Comparison of ENCODE assay signal across 8 cellular contexts in the genomic region with DNA sequence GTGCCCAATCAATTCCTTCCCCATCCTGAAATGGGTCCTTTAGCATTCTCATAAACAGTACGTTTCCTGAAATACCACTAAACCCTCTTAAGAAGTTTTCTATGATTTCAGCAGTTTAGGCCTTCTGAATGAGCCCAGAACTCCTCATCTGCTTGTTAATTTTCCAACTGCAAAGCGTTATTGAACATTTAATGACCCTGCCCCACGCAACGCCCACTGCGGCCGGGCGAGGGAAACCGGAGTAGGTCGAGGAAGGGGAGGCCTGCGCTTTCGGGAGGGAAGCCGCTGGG. TPM values are rescaled to one million over a fixed set of nuclear protein-coding genes. Genes with fewer than 3 reads are reported as not detected.
DNase-seq lines count a peak whose midpoint lies in the region; ATAC-seq lines count a peak whose summit lies in the region.

No MANE protein-coding gene starts in this region.

- peak overlapping the region; percentile 97 for H3K27ac Mint-ChIP-seq in stimulated activated naive CD8-positive, alpha-beta T cell treated with anti-CD3 and anti-CD28 coated beads, Interleukin-15, Interleukin-2, amounts not matched to agents 100 ng/mL and 50 ng/mL, for 24 hours

- H3K4me3 ChIP-seq in mononuclear cell (ENCODE audit: low read length), result peak overlapping the region; percentile 92

- peaks cover 31% of the 10 kb centered on the region for H3K4me1 Mint-ChIP-seq in stimulated activated naive CD8-positive, alpha-beta T cell treated with anti-CD3 and anti-CD28 coated beads, Interleukin-15, Interleukin-2, amounts not matched to agents 100 ng/mL and 50 ng/mL, for 24 hours (ENCODE audit: low read depth)

- peaks cover 4% of the 10 kb centered on the region for H3K36me3 Mint-ChIP-seq in stimulated activated naive CD8-positive, alpha-beta T cell treated with anti-CD3 and anti-CD28 coated beads, Interleukin-15, Interleukin-2, amounts not matched to agents 100 ng/mL and 50 ng/mL, for 24 hours (ENCODE audit: low read depth)

- no peaks in the 10 kb centered on the region for H3K27me3 ChIP-seq in mononuclear cell (ENCODE audit: insufficient read depth, low read length)

- DNase-seq in stimulated activated naive CD8-positive, alpha-beta T cell treated with anti-CD3 and anti-CD28 coated beads, Interleukin-15, Interleukin-2, amounts not matched to agents 100 U/mL and 50 U/mL, for 24 hours, result no peak
- DNase-seq in caudate nucleus (lab: John Stamatoyannopoulos, UW) (peak in 1 of 61 donors; percentile 41), NCI-H2029 (lab: John Stamatoyannopoulos, UW) (no peak), HuH-7 (ENCODE audit: low spot score) (no peak), kidney tubule cell (ENCODE audit: low spot score) (no peak)

- H3K9me3 Mint-ChIP-seq in stimulated activated naive CD8-positive, alpha-beta T cell treated with anti-CD3 and anti-CD28 coated beads, Interleukin-15, Interleukin-2, amounts not matched to agents 100 ng/mL and 50 ng/mL, for 24 hours, result no peaks in the 10 kb centered on the region

- H3K4me3 Mint-ChIP-seq in stimulated activated naive CD8-positive, alpha-beta T cell treated with anti-CD3 and anti-CD28 coated beads, Interleukin-15, Interleukin-2, amounts not matched to agents 100 ng/mL and 50 ng/mL, for 24 hours, result peak overlapping the region; percentile 99

- peaks cover 10% of the 10 kb centered on the region for H3K27me3 Mint-ChIP-seq in stimulated activated naive CD8-positive, alpha-beta T cell treated with anti-CD3 and anti-CD28 coated beads, Interleukin-15, Interleukin-2, amounts not matched to agents 100 ng/mL and 50 ng/mL, for 24 hours

- no peaks in the 10 kb centered on the region for H3K9me3 ChIP-seq in mononuclear cell (ENCODE audit: low read depth, low read length)

- ATAC-seq in stimulated activated naive CD8-positive, alpha-beta T cell treated with anti-CD3 and anti-CD28 coated beads, Interleukin-15, Interleukin-2, amounts not matched to agents 100 U/mL and 50 U/mL, for 24 hours, result no peak
- ATAC-seq in GM21381 (IDR thresholded peaks at IDR 0.05; ENCODE audit: unreplicated experiment), result no peak

- peak overlapping the region; percentile 96 for H3K27ac ChIP-seq in caudate nucleus (ENCODE audit: low read depth, low read length)

- H3K4me1 ChIP-seq in mononuclear cell (ENCODE audit: insufficient read depth, low read length), result peaks cover 14% of the 10 kb centered on the region

RNA-seq across cellular contexts. Expression of a gene that starts 0.6 kb away (rescaled TPM):
- total RNA-seq in mononuclear cell, result 6.0 TPM
